In genomic region chrY:14328677-14329345, GRCh38 we compare ENCODE assay signal across 9 cellular contexts.
A peak's percentile ranks its signal among the peaks of the same experiment; 100 is the strongest.
DNase-seq lines count a peak whose midpoint lies in the region; ATAC-seq and TF ChIP-seq lines count a peak whose summit lies in the region.
"Had no signal": no experiment of that assay in that cellular context is flagged by ENCODE, and none has a peak within 500 bp of the region (broad histone marks: within the 10 kb centered on the region; RNA-seq: fewer than 3 reads in every experiment).

No MANE protein-coding gene starts in this region.

- no peaks in the 10 kb centered on the region for H3K27me3 Mint-ChIP-seq in natural killer cell treated with Interleukin-12 subunit alpha and Interleukin-12 subunit beta and Interleukin-15 and Interleukin-18, amount 100 ng/mL, for 72 hours
- H3K27me3 Mint-ChIP-seq in natural killer cell (ENCODE audit: low read depth in 2 of 2), result no peaks in the 10 kb centered on the region

- peak overlapping the region in 1 of 2 donors; percentile 48 for H3K27ac Mint-ChIP-seq in natural killer cell treated with Interleukin-12 subunit alpha and Interleukin-12 subunit beta and Interleukin-15 and Interleukin-18, amount 100 ng/mL, for 72 hours
- peak overlapping the region in 1 of 2 donors; percentile 51 for H3K27ac Mint-ChIP-seq in natural killer cell

- TF ChIP-seq CTCF in natural killer cell (IDR thresholded peaks at IDR 0.05), result no peak

- intact Hi-C loops in natural killer cell (cut with micrococcal nuclease), result no loop called here

- peaks cover 0 to 12% of the 10 kb centered on the region in 2 donors for H3K4me1 Mint-ChIP-seq in natural killer cell treated with Interleukin-12 subunit alpha and Interleukin-12 subunit beta and Interleukin-15 and Interleukin-18, amount 100 ng/mL, for 72 hours (ENCODE audit: low read depth in 2 of 2)
- peaks cover 0 to 5% of the 10 kb centered on the region in 2 donors for H3K4me1 Mint-ChIP-seq in natural killer cell

- H3K9me3 Mint-ChIP-seq in natural killer cell treated with Interleukin-12 subunit alpha and Interleukin-12 subunit beta and Interleukin-15 and Interleukin-18, amount 100 ng/mL, for 72 hours, result no peaks in the 10 kb centered on the region
- no peaks in the 10 kb centered on the region for H3K9me3 Mint-ChIP-seq in natural killer cell

- no peaks in the 10 kb centered on the region for H3K36me3 Mint-ChIP-seq in natural killer cell treated with Interleukin-12 subunit alpha and Interleukin-12 subunit beta and Interleukin-15 and Interleukin-18, amount 100 ng/mL, for 72 hours
- no peaks in the 10 kb centered on the region for H3K36me3 Mint-ChIP-seq in natural killer cell

- H3K4me3 Mint-ChIP-seq in natural killer cell treated with Interleukin-12 subunit alpha and Interleukin-12 subunit beta and Interleukin-15 and Interleukin-18, amount 100 ng/mL, for 72 hours, result peak overlapping the region; percentile 5
- H3K4me3 Mint-ChIP-seq in natural killer cell, result no peak overlapping the region

- DNase-seq in natural killer cell treated with Interleukin-12 subunit alpha and Interleukin-12 subunit beta and Interleukin-15 and Interleukin-18, amount 100 ng/mL, for 72 hours (ENCODE audit: low spot score), result no peak
- DNase-seq in natural killer cell (no peak), cerebellar cortex (ENCODE audit: low spot score) (peak; percentile 30), C1 segment of cervical spinal cord (lab: John Stamatoyannopoulos, UW) (no peak)
- DNase-seq in activated CD4-positive, CD25-positive, alpha-beta regulatory T cell (lab: John Stamatoyannopoulos, UW), result no peak
- DNase-seq: SK-N-SH had no signal

- no peak for ATAC-seq in natural killer cell treated with Interleukin-12 subunit alpha and Interleukin-12 subunit beta and Interleukin-15 and Interleukin-18, amount 100 ng/mL, for 72 hours
- no peak for ATAC-seq in natural killer cell
- peak; percentile 97 for ATAC-seq in HG03565 (IDR thresholded peaks at IDR 0.05; ENCODE audit: unreplicated experiment)
- ATAC-seq in GM21360 (IDR thresholded peaks at IDR 0.05; ENCODE audit: unreplicated experiment), result no peak
- no peak for ATAC-seq in HG03378 (IDR thresholded peaks at IDR 0.05; ENCODE audit: unreplicated experiment)
